In the genomic region with DNA sequence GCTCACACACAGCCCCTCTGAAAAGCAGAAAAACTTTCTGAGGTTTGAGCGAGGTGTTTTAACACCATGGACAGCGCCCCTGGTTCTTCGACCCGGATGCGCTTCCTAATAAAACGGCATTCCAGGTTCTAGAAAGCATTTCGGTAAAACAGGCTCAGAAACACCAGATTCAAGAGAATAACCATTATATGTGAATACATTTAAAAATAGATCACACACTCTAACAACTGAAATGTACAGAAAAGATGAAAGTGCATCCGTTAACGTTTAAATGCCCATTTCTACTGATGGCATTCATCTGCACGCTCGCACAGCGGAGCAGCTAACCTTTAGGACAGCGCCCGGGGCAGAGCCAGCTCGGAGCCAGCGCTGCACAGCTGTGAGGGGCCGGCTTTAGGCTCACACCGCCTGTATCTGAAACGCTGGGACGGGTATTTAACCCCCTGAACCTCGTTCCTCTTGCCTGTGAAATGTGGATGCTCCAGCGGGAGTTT, we compare ENCODE assay signal across 1 cellular context.
TF ChIP-seq lines count a peak whose summit lies in the region.

No MANE protein-coding gene starts in this region.

TF ChIP-seq in HepG2, 621 proteins besides CTCF, POLR2A, EP300 and RAD21 (continued from another document and continues in another):
- TF ChIP-seq, protein P1, sequence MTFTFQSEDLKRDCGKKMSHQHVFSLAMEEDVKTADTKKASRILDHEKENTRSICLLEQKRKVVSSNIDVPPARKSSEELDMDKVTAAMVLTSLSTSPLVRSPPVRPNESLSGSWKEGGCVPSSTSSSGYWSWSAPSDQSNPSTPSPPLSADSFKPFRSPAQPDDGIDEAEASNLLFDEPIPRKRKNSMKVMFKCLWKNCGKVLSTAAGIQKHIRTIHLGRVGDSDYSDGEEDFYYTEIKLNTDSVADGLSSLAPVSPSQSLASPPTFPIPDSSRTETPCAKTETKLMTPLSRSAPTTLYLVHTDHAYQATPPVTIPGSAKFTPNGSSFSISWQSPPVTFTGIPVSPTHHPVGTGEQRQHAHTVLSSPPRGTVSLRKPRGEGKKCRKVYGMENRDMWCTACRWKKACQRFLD (CRISPR knock-in tag; IDR thresholded peaks at IDR 0.05; ENCODE audit: borderline replicate concordance): no peak
- TF ChIP-seq ESRRA (CRISPR knock-in tag; IDR thresholded peaks at IDR 0.05; ENCODE audit: low read depth): 0 out of 2 replicates have a peak, but pooled peaks have one; percentile 41
- TF ChIP-seq ZNF841 (CRISPR knock-in tag; IDR thresholded peaks at IDR 0.05; ENCODE audit: borderline replicate concordance): no peak
- TF ChIP-seq RARG (CRISPR knock-in tag; IDR thresholded peaks at IDR 0.05; ENCODE audit: low read depth): no peak
- TF ChIP-seq, protein P2, sequence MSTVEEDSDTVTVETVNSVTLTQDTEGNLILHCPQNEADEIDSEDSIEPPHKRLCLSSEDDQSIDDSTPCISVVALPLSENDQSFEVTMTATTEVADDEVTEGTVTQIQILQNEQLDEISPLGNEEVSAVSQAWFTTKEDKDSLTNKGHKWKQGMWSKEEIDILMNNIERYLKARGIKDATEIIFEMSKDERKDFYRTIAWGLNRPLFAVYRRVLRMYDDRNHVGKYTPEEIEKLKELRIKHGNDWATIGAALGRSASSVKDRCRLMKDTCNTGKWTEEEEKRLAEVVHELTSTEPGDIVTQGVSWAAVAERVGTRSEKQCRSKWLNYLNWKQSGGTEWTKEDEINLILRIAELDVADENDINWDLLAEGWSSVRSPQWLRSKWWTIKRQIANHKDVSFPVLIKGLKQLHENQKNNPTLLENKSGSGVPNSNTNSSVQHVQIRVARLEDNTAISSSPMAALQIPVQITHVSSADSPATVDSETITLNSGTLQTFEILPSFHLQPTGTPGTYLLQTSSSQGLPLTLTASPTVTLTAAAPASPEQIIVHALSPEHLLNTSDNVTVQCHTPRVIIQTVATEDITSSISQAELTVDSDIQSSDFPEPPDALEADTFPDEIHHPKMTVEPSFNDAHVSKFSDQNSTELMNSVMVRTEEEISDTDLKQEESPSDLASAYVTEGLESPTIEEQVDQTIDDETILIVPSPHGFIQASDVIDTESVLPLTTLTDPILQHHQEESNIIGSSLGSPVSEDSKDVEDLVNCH (CRISPR knock-in tag; IDR thresholded peaks at IDR 0.05): no peak
- TF ChIP-seq TGIF2 (CRISPR knock-in tag; IDR thresholded peaks at IDR 0.05): peak; percentile 76
- no peak for TF ChIP-seq SYNCRIP (IDR thresholded peaks at IDR 0.05; ENCODE audit: insufficient read depth, low read depth, low read length)
- no peak for TF ChIP-seq ATF7 (IDR thresholded peaks at IDR 0.05)
- TF ChIP-seq ATF7 (CRISPR knock-in tag; IDR thresholded peaks at IDR 0.05): no peak
- peak; percentile 83; the same call in 1 of the 2 replicates for TF ChIP-seq WIZ (CRISPR knock-in tag; IDR thresholded peaks at IDR 0.05)
- TF ChIP-seq MEF2D (CRISPR knock-in tag; IDR thresholded peaks at IDR 0.05): no peak
- TF ChIP-seq ZFP90 (CRISPR knock-in tag; IDR thresholded peaks at IDR 0.05; ENCODE audit: borderline replicate concordance): 0 out of 2 replicates have a peak, but pooled peaks have one; percentile 40
- TF ChIP-seq GZF1 (CRISPR knock-in tag; IDR thresholded peaks at IDR 0.05): no peak
- no peak for TF ChIP-seq ZNF564 (CRISPR knock-in tag; IDR thresholded peaks at IDR 0.05)
- TF ChIP-seq EEA1 (CRISPR knock-in tag; IDR thresholded peaks at IDR 0.05; ENCODE audit: borderline replicate concordance): no peak
- TF ChIP-seq, protein P3, sequence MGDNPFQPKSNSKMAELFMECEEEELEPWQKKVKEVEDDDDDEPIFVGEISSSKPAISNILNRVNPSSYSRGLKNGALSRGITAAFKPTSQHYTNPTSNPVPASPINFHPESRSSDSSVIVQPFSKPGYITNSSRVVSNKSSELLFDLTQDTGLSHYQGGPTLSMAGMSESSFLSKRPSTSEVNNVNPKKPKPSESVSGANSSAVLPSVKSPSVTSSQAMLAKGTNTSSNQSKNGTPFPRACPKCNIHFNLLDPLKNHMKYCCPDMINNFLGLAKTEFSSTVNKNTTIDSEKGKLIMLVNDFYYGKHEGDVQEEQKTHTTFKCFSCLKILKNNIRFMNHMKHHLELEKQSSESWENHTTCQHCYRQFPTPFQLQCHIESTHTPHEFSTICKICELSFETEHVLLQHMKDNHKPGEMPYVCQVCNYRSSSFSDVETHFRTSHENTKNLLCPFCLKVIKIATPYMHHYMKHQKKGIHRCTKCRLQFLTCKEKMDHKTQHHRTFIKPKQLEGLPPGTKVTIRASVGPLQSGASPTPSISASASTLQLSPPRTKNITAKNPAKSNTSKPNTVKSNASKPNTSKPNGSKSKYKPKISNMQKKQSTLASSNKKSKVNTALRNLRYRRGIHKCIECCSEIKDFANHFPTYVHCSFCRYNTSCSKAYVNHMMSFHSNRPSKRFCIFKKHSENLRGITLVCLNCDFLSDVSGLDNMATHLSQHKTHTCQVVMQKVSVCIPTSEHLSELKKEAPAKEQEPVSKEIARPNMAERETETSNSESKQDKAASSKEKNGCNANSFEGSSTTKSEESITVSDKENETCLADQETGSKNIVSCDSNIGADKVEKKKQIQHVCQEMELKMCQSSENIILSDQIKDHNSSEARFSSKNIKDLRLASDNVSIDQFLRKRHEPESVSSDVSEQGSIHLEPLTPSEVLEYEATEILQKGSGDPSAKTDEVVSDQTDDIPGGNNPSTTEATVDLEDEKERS (CRISPR knock-in tag; IDR thresholded peaks at IDR 0.05): no peak
- TF ChIP-seq ZFYVE20 (CRISPR knock-in tag; IDR thresholded peaks at IDR 0.05; ENCODE audit: borderline replicate concordance, low read depth): no peak
- no peak for TF ChIP-seq JUN (CRISPR knock-in tag; IDR thresholded peaks at IDR 0.05)
- no peak for TF ChIP-seq FOXP1 (IDR thresholded peaks at IDR 0.05)
- no peak for TF ChIP-seq FOXP1 (CRISPR knock-in tag; IDR thresholded peaks at IDR 0.05)
- TF ChIP-seq, protein P4, sequence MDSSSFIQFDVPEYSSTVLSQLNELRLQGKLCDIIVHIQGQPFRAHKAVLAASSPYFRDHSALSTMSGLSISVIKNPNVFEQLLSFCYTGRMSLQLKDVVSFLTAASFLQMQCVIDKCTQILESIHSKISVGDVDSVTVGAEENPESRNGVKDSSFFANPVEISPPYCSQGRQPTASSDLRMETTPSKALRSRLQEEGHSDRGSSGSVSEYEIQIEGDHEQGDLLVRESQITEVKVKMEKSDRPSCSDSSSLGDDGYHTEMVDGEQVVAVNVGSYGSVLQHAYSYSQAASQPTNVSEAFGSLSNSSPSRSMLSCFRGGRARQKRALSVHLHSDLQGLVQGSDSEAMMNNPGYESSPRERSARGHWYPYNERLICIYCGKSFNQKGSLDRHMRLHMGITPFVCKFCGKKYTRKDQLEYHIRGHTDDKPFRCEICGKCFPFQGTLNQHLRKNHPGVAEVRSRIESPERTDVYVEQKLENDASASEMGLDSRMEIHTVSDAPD (CRISPR knock-in tag; IDR thresholded peaks at IDR 0.05): no peak
- 0 out of 2 replicates have a peak, but pooled peaks have one; percentile 34 for TF ChIP-seq FOXA3 (CRISPR knock-in tag; IDR thresholded peaks at IDR 0.05)
- TF ChIP-seq ZFY (CRISPR knock-in tag; IDR thresholded peaks at IDR 0.05): no peak
- TF ChIP-seq MXD4 (CRISPR knock-in tag; IDR thresholded peaks at IDR 0.05): peak; percentile 67; the same call in 1 of the 2 replicates
- TF ChIP-seq ZNF546 (CRISPR knock-in tag; conservative IDR thresholded peaks at IDR 0.05): no peak
- no peak for TF ChIP-seq GABPA (IDR thresholded peaks at IDR 0.05; ENCODE audit: low read depth, low read length)
- TF ChIP-seq GABPA (CRISPR knock-in tag; IDR thresholded peaks at IDR 0.05; ENCODE audit: low read depth): peak; percentile 82
- no peak for TF ChIP-seq ZNF326 (CRISPR knock-in tag; IDR thresholded peaks at IDR 0.05; ENCODE audit: borderline replicate concordance)
- no peak for TF ChIP-seq RCOR2 (CRISPR knock-in tag; IDR thresholded peaks at IDR 0.05)
- TF ChIP-seq ZNF44 (CRISPR knock-in tag; IDR thresholded peaks at IDR 0.05): no peak
- TF ChIP-seq, protein P5, sequence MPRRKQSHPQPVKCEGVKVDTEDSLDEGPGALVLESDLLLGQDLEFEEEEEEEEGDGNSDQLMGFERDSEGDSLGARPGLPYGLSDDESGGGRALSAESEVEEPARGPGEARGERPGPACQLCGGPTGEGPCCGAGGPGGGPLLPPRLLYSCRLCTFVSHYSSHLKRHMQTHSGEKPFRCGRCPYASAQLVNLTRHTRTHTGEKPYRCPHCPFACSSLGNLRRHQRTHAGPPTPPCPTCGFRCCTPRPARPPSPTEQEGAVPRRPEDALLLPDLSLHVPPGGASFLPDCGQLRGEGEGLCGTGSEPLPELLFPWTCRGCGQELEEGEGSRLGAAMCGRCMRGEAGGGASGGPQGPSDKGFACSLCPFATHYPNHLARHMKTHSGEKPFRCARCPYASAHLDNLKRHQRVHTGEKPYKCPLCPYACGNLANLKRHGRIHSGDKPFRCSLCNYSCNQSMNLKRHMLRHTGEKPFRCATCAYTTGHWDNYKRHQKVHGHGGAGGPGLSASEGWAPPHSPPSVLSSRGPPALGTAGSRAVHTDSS (CRISPR knock-in tag; conservative IDR thresholded peaks at IDR 0.05): no peak
- TF ChIP-seq ZNF543 (CRISPR knock-in tag; IDR thresholded peaks at IDR 0.05): no peak
- no peak for TF ChIP-seq ONECUT2 (CRISPR knock-in tag; IDR thresholded peaks at IDR 0.05)
- TF ChIP-seq, protein P6, sequence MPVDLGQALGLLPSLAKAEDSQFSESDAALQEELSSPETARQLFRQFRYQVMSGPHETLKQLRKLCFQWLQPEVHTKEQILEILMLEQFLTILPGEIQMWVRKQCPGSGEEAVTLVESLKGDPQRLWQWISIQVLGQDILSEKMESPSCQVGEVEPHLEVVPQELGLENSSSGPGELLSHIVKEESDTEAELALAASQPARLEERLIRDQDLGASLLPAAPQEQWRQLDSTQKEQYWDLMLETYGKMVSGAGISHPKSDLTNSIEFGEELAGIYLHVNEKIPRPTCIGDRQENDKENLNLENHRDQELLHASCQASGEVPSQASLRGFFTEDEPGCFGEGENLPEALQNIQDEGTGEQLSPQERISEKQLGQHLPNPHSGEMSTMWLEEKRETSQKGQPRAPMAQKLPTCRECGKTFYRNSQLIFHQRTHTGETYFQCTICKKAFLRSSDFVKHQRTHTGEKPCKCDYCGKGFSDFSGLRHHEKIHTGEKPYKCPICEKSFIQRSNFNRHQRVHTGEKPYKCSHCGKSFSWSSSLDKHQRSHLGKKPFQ (CRISPR knock-in tag; IDR thresholded peaks at IDR 0.05; ENCODE audit: insufficient replicate concordance): no peak
- TF ChIP-seq KAT2B (IDR thresholded peaks at IDR 0.05; ENCODE audit: borderline replicate concordance, low read depth, low read length): no peak
- TF ChIP-seq ZSCAN21 (CRISPR knock-in tag; IDR thresholded peaks at IDR 0.05; ENCODE audit: borderline replicate concordance): no peak
- TF ChIP-seq, protein P7, sequence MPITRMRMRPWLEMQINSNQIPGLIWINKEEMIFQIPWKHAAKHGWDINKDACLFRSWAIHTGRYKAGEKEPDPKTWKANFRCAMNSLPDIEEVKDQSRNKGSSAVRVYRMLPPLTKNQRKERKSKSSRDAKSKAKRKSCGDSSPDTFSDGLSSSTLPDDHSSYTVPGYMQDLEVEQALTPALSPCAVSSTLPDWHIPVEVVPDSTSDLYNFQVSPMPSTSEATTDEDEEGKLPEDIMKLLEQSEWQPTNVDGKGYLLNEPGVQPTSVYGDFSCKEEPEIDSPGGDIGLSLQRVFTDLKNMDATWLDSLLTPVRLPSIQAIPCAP (CRISPR knock-in tag; IDR thresholded peaks at IDR 0.05; ENCODE audit: low read depth): no peak
- no peak for TF ChIP-seq MTF1 (CRISPR knock-in tag; IDR thresholded peaks at IDR 0.05)
- TF ChIP-seq ZNF296 (CRISPR knock-in tag; conservative IDR thresholded peaks at IDR 0.05): no peak
- TF ChIP-seq, protein P8, sequence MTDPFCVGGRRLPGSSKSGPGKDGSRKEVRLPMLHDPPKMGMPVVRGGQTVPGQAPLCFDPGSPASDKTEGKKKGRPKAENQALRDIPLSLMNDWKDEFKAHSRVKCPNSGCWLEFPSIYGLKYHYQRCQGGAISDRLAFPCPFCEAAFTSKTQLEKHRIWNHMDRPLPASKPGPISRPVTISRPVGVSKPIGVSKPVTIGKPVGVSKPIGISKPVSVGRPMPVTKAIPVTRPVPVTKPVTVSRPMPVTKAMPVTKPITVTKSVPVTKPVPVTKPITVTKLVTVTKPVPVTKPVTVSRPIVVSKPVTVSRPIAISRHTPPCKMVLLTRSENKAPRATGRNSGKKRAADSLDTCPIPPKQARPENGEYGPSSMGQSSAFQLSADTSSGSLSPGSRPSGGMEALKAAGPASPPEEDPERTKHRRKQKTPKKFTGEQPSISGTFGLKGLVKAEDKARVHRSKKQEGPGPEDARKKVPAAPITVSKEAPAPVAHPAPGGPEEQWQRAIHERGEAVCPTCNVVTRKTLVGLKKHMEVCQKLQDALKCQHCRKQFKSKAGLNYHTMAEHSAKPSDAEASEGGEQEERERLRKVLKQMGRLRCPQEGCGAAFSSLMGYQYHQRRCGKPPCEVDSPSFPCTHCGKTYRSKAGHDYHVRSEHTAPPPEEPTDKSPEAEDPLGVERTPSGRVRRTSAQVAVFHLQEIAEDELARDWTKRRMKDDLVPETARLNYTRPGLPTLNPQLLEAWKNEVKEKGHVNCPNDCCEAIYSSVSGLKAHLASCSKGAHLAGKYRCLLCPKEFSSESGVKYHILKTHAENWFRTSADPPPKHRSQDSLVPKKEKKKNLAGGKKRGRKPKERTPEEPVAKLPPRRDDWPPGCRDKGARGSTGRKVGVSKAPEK (CRISPR knock-in tag; IDR thresholded peaks at IDR 0.05; ENCODE audit: borderline replicate concordance): no peak
- no peak for TF ChIP-seq ZBTB38 (CRISPR knock-in tag; IDR thresholded peaks at IDR 0.05)
- TF ChIP-seq GATAD1 (CRISPR knock-in tag; IDR thresholded peaks at IDR 0.05): peak; percentile 56; the same call in 1 of the 2 replicates
- TF ChIP-seq NFYC (CRISPR knock-in tag; IDR thresholded peaks at IDR 0.05): no peak
- TF ChIP-seq YEATS4 (CRISPR knock-in tag; IDR thresholded peaks at IDR 0.05; ENCODE audit: borderline replicate concordance): peak; percentile 33; the same call in 1 of the 2 replicates
- TF ChIP-seq, protein P9, sequence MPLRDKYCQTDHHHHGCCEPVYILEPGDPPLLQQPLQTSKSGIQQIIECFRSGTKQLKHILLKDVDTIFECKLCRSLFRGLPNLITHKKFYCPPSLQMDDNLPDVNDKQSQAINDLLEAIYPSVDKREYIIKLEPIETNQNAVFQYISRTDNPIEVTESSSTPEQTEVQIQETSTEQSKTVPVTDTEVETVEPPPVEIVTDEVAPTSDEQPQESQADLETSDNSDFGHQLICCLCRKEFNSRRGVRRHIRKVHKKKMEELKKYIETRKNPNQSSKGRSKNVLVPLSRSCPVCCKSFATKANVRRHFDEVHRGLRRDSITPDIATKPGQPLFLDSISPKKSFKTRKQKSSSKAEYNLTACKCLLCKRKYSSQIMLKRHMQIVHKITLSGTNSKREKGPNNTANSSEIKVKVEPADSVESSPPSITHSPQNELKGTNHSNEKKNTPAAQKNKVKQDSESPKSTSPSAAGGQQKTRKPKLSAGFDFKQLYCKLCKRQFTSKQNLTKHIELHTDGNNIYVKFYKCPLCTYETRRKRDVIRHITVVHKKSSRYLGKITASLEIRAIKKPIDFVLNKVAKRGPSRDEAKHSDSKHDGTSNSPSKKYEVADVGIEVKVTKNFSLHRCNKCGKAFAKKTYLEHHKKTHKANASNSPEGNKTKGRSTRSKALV (CRISPR knock-in tag; IDR thresholded peaks at IDR 0.05): peak; percentile 64; the same call in 1 of the 2 replicates
- TF ChIP-seq ZMYM3 (CRISPR knock-in tag; IDR thresholded peaks at IDR 0.05): no peak
